In the genomic region with DNA sequence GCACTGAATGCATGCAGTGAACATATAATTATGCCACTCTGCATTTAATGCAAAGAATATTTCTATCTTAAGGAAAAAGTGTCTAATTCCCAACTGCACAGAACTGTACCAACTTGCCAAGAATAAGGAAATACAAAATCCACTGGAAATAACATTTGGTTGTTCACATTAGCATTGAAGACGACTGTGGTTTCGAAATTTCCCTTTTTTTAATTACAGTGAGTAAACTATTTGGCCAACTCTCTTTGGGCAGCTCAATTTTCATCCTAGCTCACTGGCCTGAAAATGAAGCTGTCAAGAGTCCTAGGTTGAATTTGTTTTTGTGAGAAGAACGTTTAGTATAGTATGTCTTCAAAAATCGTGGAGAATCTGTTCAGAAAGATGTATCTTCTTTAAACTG, we compare ENCODE assay signal across 1 cellular context.
TF ChIP-seq lines count a peak whose summit lies in the region.

No MANE protein-coding gene starts in this region.

TF ChIP-seq in A549, 52 proteins besides CTCF, POLR2A, EP300 and RAD21 (continued from another document):
- TF ChIP-seq, protein P1, sequence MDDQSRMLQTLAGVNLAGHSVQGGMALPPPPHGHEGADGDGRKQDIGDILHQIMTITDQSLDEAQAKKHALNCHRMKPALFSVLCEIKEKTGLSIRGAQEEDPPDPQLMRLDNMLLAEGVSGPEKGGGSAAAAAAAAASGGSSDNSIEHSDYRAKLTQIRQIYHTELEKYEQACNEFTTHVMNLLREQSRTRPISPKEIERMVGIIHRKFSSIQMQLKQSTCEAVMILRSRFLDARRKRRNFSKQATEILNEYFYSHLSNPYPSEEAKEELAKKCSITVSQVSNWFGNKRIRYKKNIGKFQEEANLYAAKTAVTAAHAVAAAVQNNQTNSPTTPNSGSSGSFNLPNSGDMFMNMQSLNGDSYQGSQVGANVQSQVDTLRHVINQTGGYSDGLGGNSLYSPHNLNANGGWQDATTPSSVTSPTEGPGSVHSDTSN (IDR thresholded peaks at IDR 0.05), result no peak
- TF ChIP-seq, protein P2, sequence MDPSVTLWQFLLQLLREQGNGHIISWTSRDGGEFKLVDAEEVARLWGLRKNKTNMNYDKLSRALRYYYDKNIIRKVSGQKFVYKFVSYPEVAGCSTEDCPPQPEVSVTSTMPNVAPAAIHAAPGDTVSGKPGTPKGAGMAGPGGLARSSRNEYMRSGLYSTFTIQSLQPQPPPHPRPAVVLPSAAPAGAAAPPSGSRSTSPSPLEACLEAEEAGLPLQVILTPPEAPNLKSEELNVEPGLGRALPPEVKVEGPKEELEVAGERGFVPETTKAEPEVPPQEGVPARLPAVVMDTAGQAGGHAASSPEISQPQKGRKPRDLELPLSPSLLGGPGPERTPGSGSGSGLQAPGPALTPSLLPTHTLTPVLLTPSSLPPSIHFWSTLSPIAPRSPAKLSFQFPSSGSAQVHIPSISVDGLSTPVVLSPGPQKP (IDR thresholded peaks at IDR 0.05; ENCODE audit: low read depth, low read length), result no peak
